ENCODE assay signal across 28 cellular contexts in the genomic region with DNA sequence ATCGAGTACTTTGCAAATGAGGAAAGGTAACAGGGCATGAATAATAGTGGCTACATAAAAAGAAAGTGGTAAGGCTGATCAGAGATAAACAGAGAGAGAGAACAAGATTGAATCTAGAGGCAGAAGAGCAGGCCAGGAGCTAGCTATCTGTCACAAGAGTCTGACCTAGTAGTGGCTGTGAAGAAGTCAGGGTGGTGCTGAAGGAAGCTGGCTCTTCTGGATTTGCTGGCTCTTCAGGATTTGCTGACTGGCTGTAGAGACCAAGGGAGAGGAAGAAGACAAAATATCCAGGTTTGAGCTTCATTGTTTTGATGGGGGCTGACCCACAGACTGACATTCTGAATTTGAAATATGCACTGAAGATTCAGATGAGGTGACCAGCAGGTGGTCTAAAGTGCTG.
"Had no signal": no experiment of that assay in that cellular context is flagged by ENCODE, and none has a peak within 500 bp of the region (broad histone marks: within the 10 kb centered on the region; RNA-seq: fewer than 3 reads in every experiment).

No MANE protein-coding gene starts in this region.

- H3K4me3 ChIP-seq: adrenal gland, body of pancreas had no signal

- H3K27me3 ChIP-seq: adrenal gland, body of pancreas had no signal

- H3K27me3 Mint-ChIP-seq: activated naive CD4-positive, alpha-beta T cell treated with anti-CD3 and anti-CD28 coated beads, Interleukin-2, amount 50 U/mL, for 24 hours; activated naive CD8-positive, alpha-beta T cell treated with anti-CD3 and anti-CD28 coated beads for 36 hours had no signal

- H3K9me3 Mint-ChIP-seq: activated CD4-positive, alpha-beta memory T cell treated with anti-CD3 and anti-CD28 coated beads for 36 hours; activated CD4-positive, alpha-beta T cell treated with anti-CD3 and anti-CD28 coated beads, Interleukin-2, amount 10 ng/mL, durations not matched to agents 24 days and 14 days; activated naive CD4-positive, alpha-beta T cell treated with anti-CD3 and anti-CD28 coated beads for 36 hours; activated naive CD4-positive, alpha-beta T cell treated with anti-CD3 and anti-CD28 coated beads, Interleukin-2, amount 50 U/mL, for 24 hours; activated naive CD8-positive, alpha-beta T cell treated with anti-CD3 and anti-CD28 coated beads for 36 hours; activated naive CD8-positive, alpha-beta T cell treated with anti-CD3 and anti-CD28 coated beads, Interleukin-2, amount 50 U/mL, for 24 hours; activated T-helper 1 cell treated with anti-CD3 and anti-CD28 coated beads, Interleukin-12 subunit alpha, Interleukin-12 subunit beta, Interleukin-2, Interleukin-4 antibody, amounts not matched to agents 30 ng/mL and 10 ng/mL and 1 ng/mL, durations not matched to agents 14 hours and 24 hours and 36 hours; activated T-helper 2 cell treated with anti-CD3 and anti-CD28 coated beads, Interferon-gamma antibody, Interleukin-2, Interleukin-4, amounts not matched to agents 10 μg/mL and 5 μg/mL and 100 μg/mL, durations not matched to agents 14 hours and 24 hours and 36 hours; effector memory CD8-positive, alpha-beta T cell had no signal

- H3K27ac ChIP-seq: adrenal gland, body of pancreas, epithelial cell of prostate had no signal

- H3K4me3 Mint-ChIP-seq: activated CD4-positive, alpha-beta memory T cell treated with anti-CD3 and anti-CD28 coated beads for 36 hours; activated CD4-positive, alpha-beta T cell treated with anti-CD3 and anti-CD28 coated beads for 36 hours; activated CD4-positive, alpha-beta T cell treated with anti-CD3 and anti-CD28 coated beads, Interleukin-2, amount 10 ng/mL, durations not matched to agents 24 days and 14 days; activated CD8-positive, alpha-beta memory T cell treated with anti-CD3 and anti-CD28 coated beads, Interleukin-2, amount 10 ng/mL, durations not matched to agents 7 days and 5 days; activated CD8-positive, alpha-beta T cell treated with anti-CD3 and anti-CD28 coated beads, Interleukin-2, amount 10 ng/mL, durations not matched to agents 7 days and 5 days; activated naive CD4-positive, alpha-beta T cell treated with anti-CD3 and anti-CD28 coated beads for 36 hours; activated naive CD4-positive, alpha-beta T cell treated with anti-CD3 and anti-CD28 coated beads, Interleukin-2, amount 50 U/mL, for 24 hours; activated naive CD8-positive, alpha-beta T cell treated with anti-CD3 and anti-CD28 coated beads for 36 hours; activated naive CD8-positive, alpha-beta T cell treated with anti-CD3 and anti-CD28 coated beads, Interleukin-2, amount 50 U/mL, for 24 hours; activated T-helper 1 cell treated with anti-CD3 and anti-CD28 coated beads, Interleukin-12 subunit alpha, Interleukin-12 subunit beta, Interleukin-2, Interleukin-4 antibody, amounts not matched to agents 30 ng/mL and 10 ng/mL and 1 ng/mL, durations not matched to agents 14 hours and 24 hours and 36 hours; effector memory CD8-positive, alpha-beta T cell had no signal

- ATAC-seq: activated CD4-positive, alpha-beta T cell treated with anti-CD3 and anti-CD28 coated beads for 36 hours; activated CD8-positive, alpha-beta memory T cell treated with anti-CD3 and anti-CD28 coated beads, Interleukin-2, amount 10 ng/mL, durations not matched to agents 7 days and 5 days; activated CD8-positive, alpha-beta T cell treated with anti-CD3 and anti-CD28 coated beads, Interleukin-2, amount 10 ng/mL, durations not matched to agents 7 days and 5 days; activated naive CD8-positive, alpha-beta T cell treated with anti-CD3 and anti-CD28 coated beads, Interleukin-2, amount 50 U/mL, for 24 hours; body of pancreas; effector memory CD8-positive, alpha-beta T cell had no signal

- H3K4me1 Mint-ChIP-seq: activated CD4-positive, alpha-beta T cell treated with anti-CD3 and anti-CD28 coated beads for 36 hours; activated CD4-positive, alpha-beta T cell treated with anti-CD3 and anti-CD28 coated beads, Interleukin-2, amount 10 ng/mL, durations not matched to agents 24 days and 14 days; activated CD8-positive, alpha-beta memory T cell treated with anti-CD3 and anti-CD28 coated beads, Interleukin-2, amount 10 ng/mL, durations not matched to agents 7 days and 5 days; activated naive CD4-positive, alpha-beta T cell treated with anti-CD3 and anti-CD28 coated beads, Interleukin-2, amount 50 U/mL, for 24 hours; activated naive CD8-positive, alpha-beta T cell treated with anti-CD3 and anti-CD28 coated beads for 36 hours; activated naive CD8-positive, alpha-beta T cell treated with anti-CD3 and anti-CD28 coated beads, Interleukin-2, amount 50 U/mL, for 24 hours had no signal

- H3K36me3 ChIP-seq: adrenal gland had no signal

- H3K4me1 ChIP-seq: adrenal gland, body of pancreas had no signal

- H3K27ac Mint-ChIP-seq: activated CD4-positive, alpha-beta memory T cell treated with anti-CD3 and anti-CD28 coated beads for 36 hours; activated CD4-positive, alpha-beta T cell treated with anti-CD3 and anti-CD28 coated beads for 36 hours; activated CD4-positive, alpha-beta T cell treated with anti-CD3 and anti-CD28 coated beads, Interleukin-2, amount 10 ng/mL, durations not matched to agents 24 days and 14 days; activated CD8-positive, alpha-beta memory T cell treated with anti-CD3 and anti-CD28 coated beads, Interleukin-2, amount 10 ng/mL, durations not matched to agents 7 days and 5 days; activated CD8-positive, alpha-beta T cell treated with anti-CD3 and anti-CD28 coated beads, Interleukin-2, amount 10 ng/mL, durations not matched to agents 7 days and 5 days; activated naive CD4-positive, alpha-beta T cell treated with anti-CD3 and anti-CD28 coated beads for 36 hours; activated naive CD4-positive, alpha-beta T cell treated with anti-CD3 and anti-CD28 coated beads, Interleukin-2, amount 50 U/mL, for 24 hours; activated naive CD8-positive, alpha-beta T cell treated with anti-CD3 and anti-CD28 coated beads for 36 hours; activated naive CD8-positive, alpha-beta T cell treated with anti-CD3 and anti-CD28 coated beads, Interleukin-2, amount 50 U/mL, for 24 hours; activated T-helper 1 cell treated with anti-CD3 and anti-CD28 coated beads, Interleukin-12 subunit alpha, Interleukin-12 subunit beta, Interleukin-2, Interleukin-4 antibody, amounts not matched to agents 30 ng/mL and 10 ng/mL and 1 ng/mL, durations not matched to agents 14 hours and 24 hours and 36 hours; activated T-helper 2 cell treated with anti-CD3 and anti-CD28 coated beads, Interferon-gamma antibody, Interleukin-2, Interleukin-4, amounts not matched to agents 10 μg/mL and 5 μg/mL and 100 μg/mL, durations not matched to agents 14 hours and 24 hours and 36 hours; effector memory CD8-positive, alpha-beta T cell had no signal

- H3K36me3 Mint-ChIP-seq: activated CD4-positive, alpha-beta memory T cell treated with anti-CD3 and anti-CD28 coated beads for 36 hours; activated CD8-positive, alpha-beta memory T cell treated with anti-CD3 and anti-CD28 coated beads, Interleukin-2, amount 10 ng/mL, durations not matched to agents 7 days and 5 days; activated naive CD4-positive, alpha-beta T cell treated with anti-CD3 and anti-CD28 coated beads, Interleukin-2, amount 50 U/mL, for 24 hours; activated naive CD8-positive, alpha-beta T cell treated with anti-CD3 and anti-CD28 coated beads for 36 hours had no signal

- DNase-seq: activated CD4-positive, alpha-beta memory T cell treated with anti-CD3 and anti-CD28 coated beads for 36 hours; activated CD4-positive, alpha-beta T cell treated with anti-CD3 and anti-CD28 coated beads for 36 hours; activated CD4-positive, alpha-beta T cell treated with anti-CD3 and anti-CD28 coated beads, Interleukin-2, amount 10 ng/mL, durations not matched to agents 24 days and 14 days; activated CD4-positive, CD25-positive, alpha-beta regulatory T cell; activated CD4-positive, CD25-positive, alpha-beta regulatory T cell treated with anti-CD3 and anti-CD28 coated beads, Interleukin-2, amount 50 U/mL, for 72 hours; activated CD8-positive, alpha-beta memory T cell treated with anti-CD3 and anti-CD28 coated beads, Interleukin-2, amount 10 ng/mL, durations not matched to agents 7 days and 5 days; activated CD8-positive, alpha-beta memory T cell treated with anti-CD3 and anti-CD28 coated beads, Interleukin-2, amount 50 U/mL, for 4 hours; activated CD8-positive, alpha-beta T cell treated with anti-CD3 and anti-CD28 coated beads, Interleukin-2, amount 10 ng/mL, durations not matched to agents 7 days and 5 days; activated effector memory CD4-positive, alpha-beta T cell treated with anti-CD3 and anti-CD28 coated beads, Interleukin-2, amount 50 U/mL, for 16 hours; activated naive CD4-positive, alpha-beta T cell treated with anti-CD3 and anti-CD28 coated beads for 36 hours; activated naive CD8-positive, alpha-beta T cell treated with anti-CD3 and anti-CD28 coated beads for 36 hours; activated naive CD8-positive, alpha-beta T cell treated with anti-CD3 and anti-CD28 coated beads, Interleukin-2, amount 50 U/mL, for 24 hours; activated T-cell treated with anti-CD3 and anti-CD28 coated beads, Interleukin-2, amount 50 U/mL, for 1 hour; activated T-cell treated with anti-CD3 and anti-CD28 coated beads, Interleukin-2, amount 50 U/mL, for 48 hours; adrenal gland; amygdala; aorta; body of pancreas; cortex of kidney; dermis blood vessel endothelial cell; effector CD4-positive, alpha-beta T cell; effector memory CD8-positive, alpha-beta T cell; foreskin fibroblast; T-helper 2 cell had no signal
